23 cellular contexts compared by ENCODE assay signal in the genomic region with DNA sequence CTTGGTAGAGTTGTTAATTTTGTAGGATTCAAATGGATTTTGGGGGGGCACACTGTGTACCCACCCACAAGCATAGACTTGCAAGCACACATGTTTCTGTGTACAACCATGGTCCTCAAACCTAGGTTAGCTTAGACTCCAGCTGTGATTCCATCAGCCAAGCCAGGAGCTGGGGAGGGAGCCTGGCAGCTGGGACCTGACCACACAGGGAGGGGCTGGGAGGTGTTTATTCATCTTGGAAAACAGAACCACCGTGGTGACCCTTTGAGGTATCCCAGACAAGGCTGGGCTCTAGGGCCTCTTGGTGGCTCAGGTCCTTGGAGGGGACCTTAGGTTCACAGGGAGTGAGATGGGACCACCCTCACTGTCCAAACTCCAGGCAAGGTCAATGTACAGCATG.
"Had no signal": no experiment of that assay in that cellular context is flagged by ENCODE, and none has a peak within 500 bp of the region (broad histone marks: within the 10 kb centered on the region; RNA-seq: fewer than 3 reads in every experiment).

No MANE protein-coding gene starts in this region.

- H3K27me3 Mint-ChIP-seq: dendritic cell treated with granulocyte-macrophage colony-stimulating factor and Interleukin-4, amounts not matched to agents 40 ng/mL and 50 ng/mL, for 4 days; effector memory CD8-positive, alpha-beta T cell had no signal

- H3K36me3 ChIP-seq: colonic mucosa, esophagus squamous epithelium, gastrocnemius medialis, heart right ventricle, left lung, lower lobe of right lung had no signal

- H3K27ac ChIP-seq: colonic mucosa, epithelial cell of prostate, esophagus squamous epithelium, gastrocnemius medialis, heart right ventricle, left lung, lower lobe of right lung had no signal

- H3K4me1 ChIP-seq: colonic mucosa, esophagus squamous epithelium, gastrocnemius medialis, heart right ventricle, left lung, lower lobe of right lung had no signal

- H3K4me3 Mint-ChIP-seq: dendritic cell treated with granulocyte-macrophage colony-stimulating factor and Interleukin-4, amounts not matched to agents 40 ng/mL and 50 ng/mL, for 4 days; effector memory CD8-positive, alpha-beta T cell; endodermal cell had no signal

- H3K27ac Mint-ChIP-seq: dendritic cell treated with granulocyte-macrophage colony-stimulating factor and Interleukin-4, amounts not matched to agents 40 ng/mL and 50 ng/mL, for 4 days; effector memory CD8-positive, alpha-beta T cell; endodermal cell had no signal

- ATAC-seq: effector memory CD8-positive, alpha-beta T cell; esophagus mucosa; gastrocnemius medialis; heart right ventricle; left cardiac atrium; left lung; left ventricle myocardium superior; lower lobe of right lung had no signal

- H3K4me3 ChIP-seq: colonic mucosa, esophagus squamous epithelium, gastrocnemius medialis, heart right ventricle, left lung, lower lobe of right lung had no signal

- DNase-seq: colonic mucosa; cortex of kidney; effector CD8-positive, alpha-beta T cell; effector memory CD8-positive, alpha-beta T cell; endodermal cell; erythroblast; esophagus squamous epithelium; foreskin fibroblast; foreskin melanocyte; gastrocnemius medialis; glutamatergic neuron; head of caudate nucleus; heart right ventricle; hippocampal formation; left cardiac atrium; left lung; left ventricle myocardium superior; lower lobe of right lung; mesendoderm; midbrain had no signal

- H3K27me3 ChIP-seq: colonic mucosa, esophagus squamous epithelium, gastrocnemius medialis, heart right ventricle, left lung had no signal

- H3K9me3 ChIP-seq: colonic mucosa, esophagus squamous epithelium, gastrocnemius medialis, lower lobe of right lung had no signal
